Comparison of ENCODE assay signal across 1 cellular context in the genomic region with DNA sequence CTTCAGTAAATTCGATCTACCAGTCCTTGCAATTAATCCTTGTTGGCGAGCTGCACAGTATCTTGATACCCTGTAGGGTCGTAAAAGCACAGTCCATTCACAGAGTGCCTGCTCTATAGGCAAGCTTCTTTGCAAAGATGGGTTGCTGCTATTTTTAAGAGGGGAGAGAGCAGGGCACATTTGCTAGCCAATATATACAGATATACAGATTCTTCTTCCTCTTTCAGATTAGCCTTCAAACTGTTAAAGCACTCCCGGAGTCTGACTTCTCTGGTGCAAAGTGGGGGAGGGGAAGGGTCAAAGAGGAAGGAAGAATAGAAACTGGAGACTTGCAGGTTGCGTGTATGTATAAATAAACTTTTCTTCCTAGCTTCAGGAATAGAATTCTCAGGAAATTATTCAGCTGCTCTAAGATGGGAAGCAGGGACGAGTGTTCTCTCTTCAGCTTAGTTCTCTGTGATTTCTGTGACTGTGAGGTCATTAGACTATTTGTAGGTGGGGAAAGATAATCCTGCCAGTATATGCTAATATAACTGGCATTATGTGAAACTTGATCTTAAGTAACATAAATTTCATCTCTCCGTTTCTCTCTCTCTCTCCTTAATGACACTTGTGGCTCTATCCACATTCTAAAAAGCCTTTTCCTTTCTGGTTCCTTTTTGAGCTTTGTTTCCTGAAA.
TF ChIP-seq lines count a peak whose summit lies in the region.

A gene with protein sequence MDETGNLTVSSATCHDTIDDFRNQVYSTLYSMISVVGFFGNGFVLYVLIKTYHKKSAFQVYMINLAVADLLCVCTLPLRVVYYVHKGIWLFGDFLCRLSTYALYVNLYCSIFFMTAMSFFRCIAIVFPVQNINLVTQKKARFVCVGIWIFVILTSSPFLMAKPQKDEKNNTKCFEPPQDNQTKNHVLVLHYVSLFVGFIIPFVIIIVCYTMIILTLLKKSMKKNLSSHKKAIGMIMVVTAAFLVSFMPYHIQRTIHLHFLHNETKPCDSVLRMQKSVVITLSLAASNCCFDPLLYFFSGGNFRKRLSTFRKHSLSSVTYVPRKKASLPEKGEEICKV (minus strand): TSS at position 242 of the 679 bp plus-strand sequence. CDS start 53,865 bp downstream, outside the sequence.

TF ChIP-seq in GM23338, 12 proteins besides CTCF, POLR2A, EP300 and RAD21 (continued from another document):
- TF ChIP-seq, protein P1, sequence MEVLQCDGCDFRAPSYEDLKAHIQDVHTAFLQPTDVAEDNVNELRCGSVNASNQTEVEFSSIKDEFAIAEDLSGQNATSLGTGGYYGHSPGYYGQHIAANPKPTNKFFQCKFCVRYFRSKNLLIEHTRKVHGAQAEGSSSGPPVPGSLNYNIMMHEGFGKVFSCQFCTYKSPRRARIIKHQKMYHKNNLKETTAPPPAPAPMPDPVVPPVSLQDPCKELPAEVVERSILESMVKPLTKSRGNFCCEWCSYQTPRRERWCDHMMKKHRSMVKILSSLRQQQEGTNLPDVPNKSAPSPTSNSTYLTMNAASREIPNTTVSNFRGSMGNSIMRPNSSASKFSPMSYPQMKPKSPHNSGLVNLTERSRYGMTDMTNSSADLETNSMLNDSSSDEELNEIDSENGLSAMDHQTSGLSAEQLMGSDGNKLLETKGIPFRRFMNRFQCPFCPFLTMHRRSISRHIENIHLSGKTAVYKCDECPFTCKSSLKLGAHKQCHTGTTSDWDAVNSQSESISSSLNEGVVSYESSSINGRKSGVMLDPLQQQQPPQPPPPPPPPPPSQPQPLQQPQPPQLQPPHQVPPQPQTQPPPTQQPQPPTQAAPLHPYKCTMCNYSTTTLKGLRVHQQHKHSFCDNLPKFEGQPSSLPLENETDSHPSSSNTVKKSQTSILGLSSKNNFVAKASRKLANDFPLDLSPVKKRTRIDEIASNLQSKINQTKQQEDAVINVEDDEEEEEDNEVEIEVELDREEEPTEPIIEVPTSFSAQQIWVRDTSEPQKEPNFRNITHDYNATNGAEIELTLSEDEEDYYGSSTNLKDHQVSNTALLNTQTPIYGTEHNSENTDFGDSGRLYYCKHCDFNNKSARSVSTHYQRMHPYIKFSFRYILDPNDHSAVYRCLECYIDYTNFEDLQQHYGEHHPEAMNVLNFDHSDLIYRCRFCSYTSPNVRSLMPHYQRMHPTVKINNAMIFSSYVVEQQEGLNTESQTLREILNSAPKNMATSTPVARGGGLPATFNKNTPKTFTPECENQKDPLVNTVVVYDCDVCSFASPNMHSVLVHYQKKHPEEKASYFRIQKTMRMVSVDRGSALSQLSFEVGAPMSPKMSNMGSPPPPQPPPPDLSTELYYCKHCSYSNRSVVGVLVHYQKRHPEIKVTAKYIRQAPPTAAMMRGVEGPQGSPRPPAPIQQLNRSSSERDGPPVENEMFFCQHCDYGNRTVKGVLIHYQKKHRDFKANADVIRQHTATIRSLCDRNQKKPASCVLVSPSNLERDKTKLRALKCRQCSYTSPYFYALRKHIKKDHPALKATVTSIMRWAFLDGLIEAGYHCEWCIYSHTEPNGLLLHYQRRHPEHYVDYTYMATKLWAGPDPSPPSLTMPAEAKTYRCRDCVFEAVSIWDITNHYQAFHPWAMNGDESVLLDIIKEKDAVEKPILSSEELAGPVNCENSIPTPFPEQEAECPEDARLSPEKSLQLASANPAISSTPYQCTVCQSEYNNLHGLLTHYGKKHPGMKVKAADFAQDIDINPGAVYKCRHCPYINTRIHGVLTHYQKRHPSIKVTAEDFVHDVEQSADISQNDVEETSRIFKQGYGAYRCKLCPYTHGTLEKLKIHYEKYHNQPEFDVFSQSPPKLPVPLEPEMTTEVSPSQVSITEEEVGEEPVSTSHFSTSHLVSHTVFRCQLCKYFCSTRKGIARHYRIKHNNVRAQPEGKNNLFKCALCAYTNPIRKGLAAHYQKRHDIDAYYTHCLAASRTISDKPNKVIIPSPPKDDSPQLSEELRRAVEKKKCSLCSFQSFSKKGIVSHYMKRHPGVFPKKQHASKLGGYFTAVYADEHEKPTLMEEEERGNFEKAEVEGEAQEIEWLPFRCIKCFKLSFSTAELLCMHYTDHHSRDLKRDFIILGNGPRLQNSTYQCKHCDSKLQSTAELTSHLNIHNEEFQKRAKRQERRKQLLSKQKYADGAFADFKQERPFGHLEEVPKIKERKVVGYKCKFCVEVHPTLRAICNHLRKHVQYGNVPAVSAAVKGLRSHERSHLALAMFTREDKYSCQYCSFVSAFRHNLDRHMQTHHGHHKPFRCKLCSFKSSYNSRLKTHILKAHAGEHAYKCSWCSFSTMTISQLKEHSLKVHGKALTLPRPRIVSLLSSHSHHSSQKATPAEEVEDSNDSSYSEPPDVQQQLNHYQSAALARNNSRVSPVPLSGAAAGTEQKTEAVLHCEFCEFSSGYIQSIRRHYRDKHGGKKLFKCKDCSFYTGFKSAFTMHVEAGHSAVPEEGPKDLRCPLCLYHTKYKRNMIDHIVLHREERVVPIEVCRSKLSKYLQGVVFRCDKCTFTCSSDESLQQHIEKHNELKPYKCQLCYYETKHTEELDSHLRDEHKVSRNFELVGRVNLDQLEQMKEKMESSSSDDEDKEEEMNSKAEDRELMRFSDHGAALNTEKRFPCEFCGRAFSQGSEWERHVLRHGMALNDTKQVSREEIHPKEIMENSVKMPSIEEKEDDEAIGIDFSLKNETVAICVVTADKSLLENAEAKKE (CRISPR knock-in tag; IDR thresholded peaks at IDR 0.05), result no peak
- TF ChIP-seq CREB1 (CRISPR knock-in tag; IDR thresholded peaks at IDR 0.05; ENCODE audit: low read depth) (no peak), NANOG (IDR thresholded peaks at IDR 0.05; ENCODE audit: borderline replicate concordance) (no peak), STAT1 (IDR thresholded peaks at IDR 0.05; ENCODE audit: unreplicated experiment) (no peak), ZNF114 (CRISPR knock-in tag; IDR thresholded peaks at IDR 0.05) (no peak)
- TF ChIP-seq, protein P2, sequence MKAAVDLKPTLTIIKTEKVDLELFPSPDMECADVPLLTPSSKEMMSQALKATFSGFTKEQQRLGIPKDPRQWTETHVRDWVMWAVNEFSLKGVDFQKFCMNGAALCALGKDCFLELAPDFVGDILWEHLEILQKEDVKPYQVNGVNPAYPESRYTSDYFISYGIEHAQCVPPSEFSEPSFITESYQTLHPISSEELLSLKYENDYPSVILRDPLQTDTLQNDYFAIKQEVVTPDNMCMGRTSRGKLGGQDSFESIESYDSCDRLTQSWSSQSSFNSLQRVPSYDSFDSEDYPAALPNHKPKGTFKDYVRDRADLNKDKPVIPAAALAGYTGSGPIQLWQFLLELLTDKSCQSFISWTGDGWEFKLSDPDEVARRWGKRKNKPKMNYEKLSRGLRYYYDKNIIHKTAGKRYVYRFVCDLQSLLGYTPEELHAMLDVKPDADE (IDR thresholded peaks at IDR 0.05), result no peak
